Comparison of ENCODE assay signal across 1 cellular context in genomic region chr14:104678901-104679705, GRCh38.
TF ChIP-seq lines count a peak whose summit lies in the region.

No MANE protein-coding gene starts in this region.

TF ChIP-seq in GM23338, 12 proteins besides CTCF, POLR2A, EP300 and RAD21 (continued from another document):
- TF ChIP-seq ZNF462 (CRISPR knock-in tag; IDR thresholded peaks at IDR 0.05) (no peak), EZH2phosphoT487 (IDR thresholded peaks at IDR 0.05; ENCODE audit: unreplicated experiment) (no peak), EZH2 (IDR thresholded peaks at IDR 0.05; ENCODE audit: low read depth, unreplicated experiment) (no peak), CREB1 (CRISPR knock-in tag; IDR thresholded peaks at IDR 0.05; ENCODE audit: low read depth) (no peak)
